Comparison of ENCODE assay signal across 10 cellular contexts in the genomic region with DNA sequence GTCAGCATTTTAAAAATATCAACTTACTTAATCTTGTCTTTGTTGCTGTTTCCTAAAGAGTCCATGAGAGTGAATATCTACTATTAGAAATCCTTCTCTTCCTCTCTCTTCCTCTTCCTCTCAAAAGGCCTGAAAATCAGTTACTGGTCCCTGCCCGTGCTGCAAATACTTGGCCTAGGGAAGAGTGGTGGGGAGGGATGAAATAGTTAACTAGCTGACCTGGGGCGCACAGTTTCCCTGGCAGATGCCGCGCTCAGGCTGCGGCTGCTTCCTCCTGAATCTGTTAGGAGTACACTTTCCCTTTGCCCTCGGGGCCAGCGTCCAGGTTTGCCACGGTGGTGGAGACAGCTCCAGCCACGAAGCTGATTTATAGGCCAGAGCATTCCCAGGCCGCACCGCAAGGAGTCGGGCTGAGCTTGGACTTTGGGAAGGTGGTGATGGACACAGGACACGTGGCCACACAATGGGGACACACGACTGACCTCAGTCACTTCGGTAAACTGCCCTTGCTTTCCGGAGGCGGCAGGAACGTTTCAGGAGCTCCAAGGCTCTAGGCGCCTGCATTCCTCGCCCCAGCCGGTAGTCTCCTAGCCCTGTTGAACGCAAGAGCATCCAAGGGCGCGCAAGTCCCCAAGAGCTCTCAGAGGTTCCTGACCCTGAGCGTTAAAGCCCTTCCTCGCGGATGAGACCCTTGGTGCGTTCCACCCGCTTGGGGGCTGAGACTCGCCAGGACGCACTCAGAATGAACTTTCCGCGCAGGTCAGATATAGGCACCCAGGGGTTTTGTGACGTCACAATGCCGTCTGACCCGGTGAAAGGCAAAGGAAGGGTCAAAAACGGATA. TPM values are rescaled to one million over a fixed set of nuclear protein-coding genes. Genes with fewer than 3 reads are reported as not detected.
DNase-seq lines count a peak whose midpoint lies in the region; ATAC-seq, FAIRE-seq and TF ChIP-seq lines count a peak whose summit lies in the region.
"Had no signal": no experiment of that assay in that cellular context is flagged by ENCODE, and none has a peak within 500 bp of the region (broad histone marks: within the 10 kb centered on the region; RNA-seq: fewer than 3 reads in every experiment).

No MANE protein-coding gene starts in this region.

- H3K27ac ChIP-seq in A549 (no peak overlapping the region), A673 (ENCODE audit: low read depth, low read length, poor library complexity, severe bottlenecking) (no peak overlapping the region)
- H3K27ac ChIP-seq: neutrophil had no signal

- CTCF ChIA-PET in A549 (lab: Yijun Ruan, JAX) (interaction anchor here (0.6 to 4.9 kb wide), 5 partner anchors 9 to 597 kb away, joined by 3 to 56 read pairs (median 6); no protein-coding TSS in a partner anchor), A673 (lab: Charles Lee) (interaction anchor here (0.6 kb wide), 1 partner anchor 212 kb away, joined by 3 read pairs; no protein-coding TSS in a partner anchor)

- H3K4me3 ChIP-seq in A549 (no peak overlapping the region), A673 (ENCODE audit: low read depth, low read length, poor library complexity, severe bottlenecking) (no peak overlapping the region)

- FAIRE-seq in A549 (lab: Jason Lieb, UNC) (no peak), islet of Langerhans (lab: Jason Lieb, UNC) (peak; percentile 93)

- POLR2A ChIA-PET in A549 (lab: Yijun Ruan, JAX) (no interaction called here), A673 (lab: Charles Lee; ENCODE audit: low non-redundant PET) (no interaction called here)

- TF ChIP-seq POLR2A in A549 (IDR thresholded peaks at IDR 0.05; ENCODE audit: low read length), result no peak

- H3K36me3 ChIP-seq in A673 (ENCODE audit: insufficient read depth, low read length, poor library complexity, severe bottlenecking), result no peaks in the 10 kb centered on the region
- H3K36me3 ChIP-seq: neutrophil had no signal

- no peak for TF ChIP-seq CTCF in A549 (IDR thresholded peaks at IDR 0.05)
- TF ChIP-seq CTCF in GM20000 (IDR thresholded peaks at IDR 0.05; ENCODE audit: extremely low read depth, missing control alignments), result no peak
- TF ChIP-seq CTCF in A673 (conservative IDR thresholded peaks at IDR 0.05; ENCODE audit: low read depth, low read length), result no peak

- 32% methylated on average over 37 of the region's 37 CpGs for WGBS in A549 (ENCODE audit: missing lambda C conversion rate)

- ATAC-seq in A549 (peak; percentile 57 to 73; a peak in 5 of 6 replicates), HG03045 (IDR thresholded peaks at IDR 0.05; ENCODE audit: unreplicated experiment) (no peak), HG02588 (IDR thresholded peaks at IDR 0.05; ENCODE audit: unreplicated experiment) (no peak)

- H3K27me3 ChIP-seq in A673 (replicated peaks; ENCODE audit: insufficient read depth, low read depth, low read length, poor library complexity), result peaks cover 79% of the 10 kb centered on the region

- no peaks in the 10 kb centered on the region for H3K9me3 ChIP-seq in A549
- H3K9me3 ChIP-seq in A673 (ENCODE audit: low read depth, low read length, poor library complexity, severe bottlenecking), result no peaks in the 10 kb centered on the region
- H3K9me3 ChIP-seq: neutrophil had no signal

- no TSS peak for BruUV-seq in A673 (replicated peaks; lab: Mats Ljungman, UMichigan)

- no peak for TF ChIP-seq EP300 in A549 (IDR thresholded peaks at IDR 0.05)

- DNase-seq in A549 (ENCODE audit: low read depth in 1 of 2, low spot score in 1 of 2) (peak in 1 of 2 experiments; percentile 32), GM20000 (ENCODE audit: low spot score) (peak; percentile 37), RPMI7951 (ENCODE audit: low read depth) (peak; percentile 1), A673 (ENCODE audit: low spot score) (no peak)
- no peak for DNase-seq in central memory CD4-positive, alpha-beta T cell
- DNase-seq: activated CD8-positive, alpha-beta memory T cell treated with anti-CD3 and anti-CD28 coated beads, Interleukin-2, amount 50 U/mL, for 48 hours had no signal

- TF ChIP-seq RAD21 in A549 (conservative IDR thresholded peaks at IDR 0.05 in 1 of 2, IDR thresholded peaks at IDR 0.05 in 1 of 2), result no peak

- H3K4me1 ChIP-seq in A549 (no peaks in the 10 kb centered on the region), A673 (ENCODE audit: insufficient read depth, low read length, poor library complexity, severe bottlenecking) (no peaks in the 10 kb centered on the region)

- peak overlapping the region; percentile 29; the same call in 2 of the 3 replicates for H3K4me2 ChIP-seq in A549

- intact Hi-C loops in A673 (cut with micrococcal nuclease; ENCODE audit: unreplicated experiment), result no loop called here

TF ChIP-seq in A549, 52 proteins besides CTCF, POLR2A, EP300 and RAD21:
- no peak for TF ChIP-seq BCL3 (IDR thresholded peaks at IDR 0.05)
- TF ChIP-seq, protein P1, sequence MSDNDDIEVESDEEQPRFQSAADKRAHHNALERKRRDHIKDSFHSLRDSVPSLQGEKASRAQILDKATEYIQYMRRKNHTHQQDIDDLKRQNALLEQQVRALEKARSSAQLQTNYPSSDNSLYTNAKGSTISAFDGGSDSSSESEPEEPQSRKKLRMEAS (IDR thresholded peaks at IDR 0.05), result 0 out of 2 replicates have a peak, but pooled peaks have one; percentile 17

RNA-seq across cellular contexts. Expression of gene ASCL1, which starts 7.1 kb away (rescaled TPM):
- polyA plus RNA-seq in A549 (2011; rRNA removed) (0.05 TPM in 1 of 2 replicates, not detected in the other), A549 (2017; fragmentation: RNase III; extraction: RNeasy Plus Mini Kit Qiagen cat#74134 plus additional on column Dnase treatment) (not detected in 3 replicates)
- 0.09 and 0.13 TPM in 2 replicates for polyA plus RNA-seq in A549 (2012; cell fraction: cytosol; rRNA removed)
- 0.17 and 0.18 TPM in 2 replicates for polyA plus RNA-seq in A549 (2012; cell fraction: nucleus; rRNA removed)
- polyA minus RNA-seq in A549 (2011; rRNA and poly(A)+ RNA removed), result not detected in 2 replicates
- total RNA-seq in RPMI7951 (2014; rRNA removed; shearing (Covaris generic)), result not detected in 2 replicates
- not detected in 2 replicates for total RNA-seq in A673 (2021)

RNA-seq across cellular contexts. Expression of gene PAH, which starts 33.3 kb away (rescaled TPM):
- polyA plus RNA-seq in A549 (2011; rRNA removed), result not detected in 2 replicates
- polyA plus RNA-seq in A549 (2012; cell fraction: cytosol; rRNA removed), result not detected in 2 replicates
- not detected in 2 replicates for polyA plus RNA-seq in A549 (2012; cell fraction: nucleus; rRNA removed)
- polyA plus RNA-seq in A549 (2017; fragmentation: RNase III; extraction: RNeasy Plus Mini Kit Qiagen cat#74134 plus additional on column Dnase treatment), result not detected in 3 replicates
- not detected in 2 replicates for polyA minus RNA-seq in A549 (2011; rRNA and poly(A)+ RNA removed)
- total RNA-seq in RPMI7951 (2014; rRNA removed; shearing (Covaris generic)), result not detected in 2 replicates
- not detected in 2 replicates for total RNA-seq in A673 (2021)

Comparison
In these comparisons a context has a peak if more than half of its experiments do, and no peak if none do; other contexts are left out.
1. ATAC-seq: peak in A549 (2 of 2); none in HG03045 (single experiment) and HG02588 (single experiment).
2. DNase-seq: peak in GM20000 (single experiment) and RPMI7951 (single experiment); none in A673 (single experiment) and central memory CD4-positive, alpha-beta T cell (single experiment).